ENCODE assay signal across 27 cellular contexts in the genomic region with DNA sequence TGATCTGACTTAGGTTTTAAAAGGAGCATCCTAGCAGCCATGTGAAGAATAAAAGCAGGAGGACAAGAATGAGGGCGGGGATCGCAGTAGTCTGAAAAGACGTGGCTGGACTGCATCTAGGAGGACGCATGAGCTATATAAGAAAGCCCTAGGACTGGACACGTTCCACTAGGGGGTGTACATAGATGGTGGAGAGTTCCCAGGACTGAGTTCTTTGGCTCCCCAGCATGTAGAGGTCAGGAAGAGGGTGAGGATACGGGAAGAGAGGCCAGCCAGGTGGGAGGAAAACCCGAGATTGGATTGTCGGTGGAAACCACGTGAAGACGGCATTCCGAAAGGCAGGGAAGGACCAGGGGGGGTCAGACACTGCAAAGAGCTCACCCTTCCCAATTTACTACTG.
"Had no signal": no experiment of that assay in that cellular context is flagged by ENCODE, and none has a peak within 500 bp of the region (broad histone marks: within the 10 kb centered on the region; RNA-seq: fewer than 3 reads in every experiment).

No MANE protein-coding gene starts in this region.

- H3K4me1 ChIP-seq: colonic mucosa, foreskin keratinocyte, left lung, parathyroid adenoma, transverse colon, vagina had no signal

- H3K4me1 Mint-ChIP-seq: central memory CD8-positive, alpha-beta T cell; nephron progenitor cell; stimulated activated naive B cell treated with anti-CD40 and anti-IgM and Interleukin-4, amounts not matched to agents 10 μg/mL and 1 μg/mL and 100 μg/mL, for 72 hours had no signal

- H3K36me3 ChIP-seq: colonic mucosa, left lung, transverse colon, vagina had no signal

- H3K27me3 ChIP-seq: colonic mucosa, foreskin keratinocyte, hepatocyte, left lung, transverse colon, vagina had no signal

- FAIRE-seq: small intestine had no signal

- H3K79me2 ChIP-seq: hepatocyte, parathyroid adenoma had no signal

- ATAC-seq: activated CD4-positive, CD25-positive, alpha-beta regulatory T cell treated with anti-CD3 and anti-CD28 coated beads, Interleukin-2, amount 50 U/mL, for 24 hours; activated T-cell treated with anti-CD3 and anti-CD28 coated beads, Interleukin-2, amount 50 U/mL, for 72 hours; foreskin keratinocyte; left lung; mucosa of descending colon; sciatic nerve; stimulated activated naive B cell treated with anti-CD40 and anti-IgM and Interleukin-4, amounts not matched to agents 10 μg/mL and 1 μg/mL and 100 μg/mL, for 72 hours; T-helper 17 cell had no signal

- DNase-seq: activated CD4-positive, alpha-beta memory T cell treated with anti-CD3 and anti-CD28 coated beads, Interleukin-2, amount 10 ng/mL, durations not matched to agents 7 days and 5 days; activated CD4-positive, alpha-beta T cell treated with anti-CD3 and anti-CD28 coated beads, Interleukin-2, amount 10 ng/mL, durations not matched to agents 24 days and 14 days; activated effector memory CD4-positive, alpha-beta T cell treated with Interleukin-2 at 50 U/mL for 16 hours; activated naive CD4-positive, alpha-beta T cell treated with anti-CD3 and anti-CD28 coated beads, Interleukin-2, amount 10 ng/mL, durations not matched to agents 7 days and 5 days; activated T-cell treated with anti-CD3 and anti-CD28 coated beads, Interleukin-2, amount 50 U/mL, for 72 hours; amygdala; colonic mucosa; foreskin keratinocyte; kidney glomerular epithelial cell; left lung; mesenchymal stem cell; mucosa of descending colon; nephron progenitor cell; small intestine; stimulated activated CD4-positive, alpha-beta T cell treated with anti-CD3 and anti-CD28 coated beads, Interleukin-2, amount 100 ng/mL, for 24 hours; stimulated activated naive B cell treated with anti-CD40 and anti-IgM and Interleukin-4, amounts not matched to agents 10 μg/mL and 1 μg/mL and 100 μg/mL, for 72 hours; SW 1271; T-helper 17 cell; transverse colon had no signal

- H3K4me3 Mint-ChIP-seq: activated CD4-positive, alpha-beta memory T cell treated with anti-CD3 and anti-CD28 coated beads, Interleukin-2, amount 10 ng/mL, durations not matched to agents 7 days and 5 days; activated CD4-positive, alpha-beta T cell treated with anti-CD3 and anti-CD28 coated beads, Interleukin-2, amount 10 ng/mL, durations not matched to agents 24 days and 14 days; activated naive CD4-positive, alpha-beta T cell treated with anti-CD3 and anti-CD28 coated beads, Interleukin-2, amount 10 ng/mL, durations not matched to agents 7 days and 5 days; activated T-cell treated with anti-CD3 and anti-CD28 coated beads, Interleukin-2, amount 50 U/mL, for 72 hours; brain; central memory CD8-positive, alpha-beta T cell; endodermal cell; nephron progenitor cell; stimulated activated naive B cell treated with anti-CD40 and anti-IgM and Interleukin-4, amounts not matched to agents 10 μg/mL and 1 μg/mL and 100 μg/mL, for 72 hours; T-helper 17 cell had no signal

- H3K9ac ChIP-seq: parathyroid adenoma had no signal

- H3K27ac ChIP-seq: colonic mucosa, foreskin keratinocyte, hepatocyte, left lung, parathyroid adenoma, transverse colon, vagina had no signal

- H3K4me3 ChIP-seq: colonic mucosa, hepatocyte, left lung, mucosa of descending colon, transverse colon, vagina had no signal

- H3K27ac Mint-ChIP-seq: activated CD4-positive, alpha-beta memory T cell treated with anti-CD3 and anti-CD28 coated beads, Interleukin-2, amount 10 ng/mL, durations not matched to agents 7 days and 5 days; activated CD4-positive, alpha-beta T cell treated with anti-CD3 and anti-CD28 coated beads, Interleukin-2, amount 10 ng/mL, durations not matched to agents 24 days and 14 days; activated naive CD4-positive, alpha-beta T cell treated with anti-CD3 and anti-CD28 coated beads, Interleukin-2, amount 10 ng/mL, durations not matched to agents 7 days and 5 days; activated T-cell treated with anti-CD3 and anti-CD28 coated beads, Interleukin-2, amount 50 U/mL, for 72 hours; brain; endodermal cell; nephron progenitor cell; stimulated activated naive B cell treated with anti-CD40 and anti-IgM and Interleukin-4, amounts not matched to agents 10 μg/mL and 1 μg/mL and 100 μg/mL, for 72 hours; T-helper 17 cell had no signal

- H3K9me3 ChIP-seq: colonic mucosa, left lung, mucosa of descending colon, transverse colon, vagina had no signal

- H3K9me3 Mint-ChIP-seq: activated naive CD4-positive, alpha-beta T cell treated with anti-CD3 and anti-CD28 coated beads, Interleukin-2, amount 10 ng/mL, durations not matched to agents 7 days and 5 days; central memory CD8-positive, alpha-beta T cell; endodermal cell; nephron progenitor cell had no signal

- H2AFZ ChIP-seq: hepatocyte, parathyroid adenoma had no signal

- H3K4me2 ChIP-seq: hepatocyte had no signal

- H3K36me3 Mint-ChIP-seq: activated naive CD4-positive, alpha-beta T cell treated with anti-CD3 and anti-CD28 coated beads, Interleukin-2, amount 10 ng/mL, durations not matched to agents 7 days and 5 days; brain had no signal
